In genomic region chr1:233082778-233083550, GRCh38 we compare ENCODE assay signal across 16 cellular contexts.
DNase-seq lines count a peak whose midpoint lies in the region; ATAC-seq and TF ChIP-seq lines count a peak whose summit lies in the region.
"Had no signal": no experiment of that assay in that cellular context is flagged by ENCODE, and none has a peak within 500 bp of the region (broad histone marks: within the 10 kb centered on the region; RNA-seq: fewer than 3 reads in every experiment).

No MANE protein-coding gene starts in this region.

- H3K9me3 ChIP-seq in upper lobe of right lung (no peaks in the 10 kb centered on the region), vagina (no peaks in the 10 kb centered on the region)
- H3K9me3 ChIP-seq: gastroesophageal sphincter had no signal

- TF ChIP-seq CTCF in upper lobe of right lung (IDR thresholded peaks at IDR 0.05) (no peak), vagina (IDR thresholded peaks at IDR 0.05) (no peak)

- no peak for TF ChIP-seq POLR2A in vagina (IDR thresholded peaks at IDR 0.05)

- ATAC-seq in HG03060 (IDR thresholded peaks at IDR 0.05; ENCODE audit: low read depth, unreplicated experiment) (peak; percentile 75), upper lobe of right lung (peak; percentile 42)
- ATAC-seq: gastroesophageal sphincter, Panc1 had no signal

- H3K4me1 ChIP-seq in upper lobe of right lung (no peaks in the 10 kb centered on the region), vagina (peaks cover 14% of the 10 kb centered on the region)

- H3K36me3 ChIP-seq in upper lobe of right lung (no peaks in the 10 kb centered on the region), vagina (no peaks in the 10 kb centered on the region)
- H3K36me3 ChIP-seq: gastroesophageal sphincter had no signal

- no peak overlapping the region for H3K27ac ChIP-seq in upper lobe of right lung
- no peak overlapping the region for H3K27ac ChIP-seq in vagina
- H3K27ac ChIP-seq: gastroesophageal sphincter had no signal

- H3K27me3 ChIP-seq in upper lobe of right lung, result no peaks in the 10 kb centered on the region
- no peaks in the 10 kb centered on the region for H3K27me3 ChIP-seq in vagina
- H3K27me3 ChIP-seq: gastroesophageal sphincter had no signal

- H3K4me3 ChIP-seq in upper lobe of right lung (no peak overlapping the region), vagina (no peak overlapping the region)
- H3K4me3 ChIP-seq: gastroesophageal sphincter had no signal

- intact Hi-C loops in upper lobe of right lung (cut with DNase I), result no loop called here
- intact Hi-C loops in vagina (cut with DNase I), result no loop called here

- DNase-seq in NCI-H82 (lab: John Stamatoyannopoulos, UW), result peak; percentile 63
- DNase-seq in NCI-H82 treated with DMSO at 0.1 percent for 48 hours (lab: John Stamatoyannopoulos, UW; ENCODE audit: unreplicated experiment), result no peak
- peak; percentile 34 for DNase-seq in NCI-H510A treated with DMSO at 0.1 percent for 48 hours (lab: John Stamatoyannopoulos, UW)
- DNase-seq in upper lobe of right lung, result no peak
- DNase-seq in vagina (ENCODE audit: extremely low spot score in 2 of 2), result no peak
- DNase-seq in medulla oblongata (ENCODE audit: extremely low spot score), result no peak
- no peak for DNase-seq in activated effector memory CD4-positive, alpha-beta T cell treated with anti-CD3 and anti-CD28 coated beads, Interleukin-2, amount 50 U/mL, for 16 hours
- DNase-seq: activated T-cell treated with anti-CD3 and anti-CD28 coated beads for 4 hours; aorta; effector CD4-positive, alpha-beta T cell; IMR-90; kidney glomerular epithelial cell; NCI-H1930 had no signal

Comparison
In these comparisons a context has a peak if more than half of its experiments do, and no peak if none do; other contexts are left out.
1. DNase-seq: peak in NCI-H82 (single experiment) and NCI-H510A treated with DMSO at 0.1 percent for 48 hours (single experiment); none in NCI-H82 treated with DMSO at 0.1 percent for 48 hours (single experiment), upper lobe of right lung (single experiment), vagina (0 of 2), medulla oblongata (single experiment) and activated effector memory CD4-positive, alpha-beta T cell treated with anti-CD3 and anti-CD28 coated beads, Interleukin-2, amount 50 U/mL, for 16 hours (single experiment).